Comparison of ENCODE assay signal across 10 cellular contexts in genomic region chr17:76866774-76867577, GRCh38. TPM values are rescaled to one million over a fixed set of nuclear protein-coding genes. Genes with fewer than 3 reads are reported as not detected.
DNase-seq lines count a peak whose midpoint lies in the region; ATAC-seq and TF ChIP-seq lines count a peak whose summit lies in the region.
"Had no signal": no experiment of that assay in that cellular context is flagged by ENCODE, and none has a peak within 500 bp of the region (broad histone marks: within the 10 kb centered on the region; RNA-seq: fewer than 3 reads in every experiment).

No MANE protein-coding gene starts in this region.

- TF ChIP-seq CTCF in fibroblast of the aortic adventitia (IDR thresholded peaks at IDR 0.05; ENCODE audit: insufficient read depth, low read length): no peak
- no peak for TF ChIP-seq CTCF in WERI-Rb-1 (IDR thresholded peaks at IDR 0.05; ENCODE audit: low read depth, low read length)

- peaks cover 6% of the 10 kb centered on the region for H3K4me1 Mint-ChIP-seq in activated T-cell treated with anti-CD3 and anti-CD28 coated beads, Interleukin-2, amount 50 U/mL, for 72 hours (ENCODE audit: low read depth)

- H3K36me3 ChIP-seq in WERI-Rb-1: no peaks in the 10 kb centered on the region

- H3K27me3 ChIP-seq in WERI-Rb-1 (ENCODE audit: insufficient read depth, low read depth, severe bottlenecking): no peaks in the 10 kb centered on the region

- peak overlapping the region; percentile 7 to 32 for H3K4me3 Mint-ChIP-seq in activated T-cell treated with anti-CD3 and anti-CD28 coated beads, Interleukin-2, amount 50 U/mL, for 72 hours

- ATAC-seq in activated T-cell treated with anti-CD3 and anti-CD28 coated beads, Interleukin-2, amount 50 U/mL, for 72 hours (replicated peaks in 1 of 2): no peak
- peak; percentile 52 for ATAC-seq in SK-N-SH treated with all-trans-retinoic acid at 6 μM for 48 hours
- no peak for ATAC-seq in GM18861 (IDR thresholded peaks at IDR 0.05; ENCODE audit: unreplicated experiment)
- ATAC-seq: activated CD8-positive, alpha-beta T cell treated with anti-CD3 and anti-CD28 coated beads for 36 hours had no signal

- no peak overlapping the region for H3K4me3 ChIP-seq in fibroblast of the aortic adventitia (ENCODE audit: low read depth, low read length)
- H3K4me3 ChIP-seq in WERI-Rb-1 (ENCODE audit: low read depth, low read length): no peak overlapping the region

- H3K27ac ChIP-seq in temporal lobe (ENCODE audit: low read depth, low read length): peak overlapping the region; percentile 50
- no peak overlapping the region for H3K27ac ChIP-seq in WERI-Rb-1

- DNase-seq in activated T-cell treated with anti-CD3 and anti-CD28 coated beads, Interleukin-2, amount 50 U/mL, for 72 hours: no peak
- no peak for DNase-seq in activated T-cell treated with anti-CD3 and anti-CD28 coated beads, Interleukin-2, amount 50 U/mL, for 1 hour
- peak; percentile 43 for DNase-seq in fibroblast of the aortic adventitia (ENCODE audit: low read depth)
- DNase-seq in UCSD-AML1 (lab: John Stamatoyannopoulos, UW; ENCODE audit: unreplicated experiment): no peak
- DNase-seq in WERI-Rb-1: no peak
- DNase-seq: activated CD8-positive, alpha-beta T cell treated with anti-CD3 and anti-CD28 coated beads for 36 hours; effector CD8-positive, alpha-beta T cell had no signal

- H3K36me3 Mint-ChIP-seq in activated T-cell treated with anti-CD3 and anti-CD28 coated beads, Interleukin-2, amount 50 U/mL, for 72 hours (ENCODE audit: insufficient read depth in 2 of 2): no peaks in the 10 kb centered on the region

- peaks cover 25% of the 10 kb centered on the region for H3K27me3 Mint-ChIP-seq in activated T-cell treated with anti-CD3 and anti-CD28 coated beads, Interleukin-2, amount 50 U/mL, for 72 hours (ENCODE audit: low read depth)

- H3K27ac Mint-ChIP-seq in activated T-cell treated with anti-CD3 and anti-CD28 coated beads, Interleukin-2, amount 50 U/mL, for 72 hours: no peak overlapping the region
- H3K27ac Mint-ChIP-seq: activated CD8-positive, alpha-beta T cell treated with anti-CD3 and anti-CD28 coated beads for 36 hours had no signal

- H3K9me3 Mint-ChIP-seq in activated T-cell treated with anti-CD3 and anti-CD28 coated beads, Interleukin-2, amount 50 U/mL, for 72 hours: no peaks in the 10 kb centered on the region
- H3K9me3 Mint-ChIP-seq: activated CD8-positive, alpha-beta T cell treated with anti-CD3 and anti-CD28 coated beads for 36 hours had no signal

- H3K9me3 ChIP-seq in WERI-Rb-1 (ENCODE audit: severe bottlenecking): peaks cover 5% of the 10 kb centered on the region

TF ChIP-seq in SK-N-SH treated with all-trans-retinoic acid at 6 μM for 48 hours, 23 proteins besides CTCF, POLR2A, EP300 and RAD21:
- TF ChIP-seq ZNF70 (CRISPR knock-in tag; IDR thresholded peaks at IDR 0.05): no peak
- no peak for TF ChIP-seq ESRRG (CRISPR knock-in tag; IDR thresholded peaks at IDR 0.05)
- TF ChIP-seq CREB5 (CRISPR knock-in tag; IDR thresholded peaks at IDR 0.05; ENCODE audit: low read depth): no peak
- TF ChIP-seq TCF4 (CRISPR knock-in tag; IDR thresholded peaks at IDR 0.05; ENCODE audit: borderline replicate concordance): no peak
- no peak for TF ChIP-seq ARNTL (CRISPR knock-in tag; IDR thresholded peaks at IDR 0.05; ENCODE audit: borderline replicate concordance, low read depth)

RNA-seq across cellular contexts. Expression of gene MGAT5B, which starts 1.2 kb away (rescaled TPM):
- 1 to 10 TPM in 1 of 2 donors, under 1 TPM in 1; 0.28 to 1.4 TPM for total RNA-seq in activated T-cell treated with anti-CD3 and anti-CD28 coated beads, Interleukin-2, amount 50 U/mL, for 72 hours
- total RNA-seq in fibroblast of the aortic adventitia (ENCODE audit: low replicate concordance) (0.18 and 0.74 TPM in 2 replicates), temporal lobe (24.8 TPM)
- total RNA-seq: activated CD8-positive, alpha-beta T cell treated with anti-CD3 and anti-CD28 coated beads for 36 hours had no signal

Comparison
In these comparisons a context has a peak if more than half of its experiments do, and no peak if none do; other contexts are left out.
1. RNA of gene MGAT5B, which starts 1.2 kb away (total RNA-seq): 24.8 TPM in temporal lobe (single experiment); 0.28 to 1.4 TPM in activated T-cell treated with anti-CD3 and anti-CD28 coated beads, Interleukin-2, amount 50 U/mL, for 72 hours and 0.18 to 0.74 TPM in fibroblast of the aortic adventitia; every median in the first group is over 10 times any median in the second.